In the genomic region with DNA sequence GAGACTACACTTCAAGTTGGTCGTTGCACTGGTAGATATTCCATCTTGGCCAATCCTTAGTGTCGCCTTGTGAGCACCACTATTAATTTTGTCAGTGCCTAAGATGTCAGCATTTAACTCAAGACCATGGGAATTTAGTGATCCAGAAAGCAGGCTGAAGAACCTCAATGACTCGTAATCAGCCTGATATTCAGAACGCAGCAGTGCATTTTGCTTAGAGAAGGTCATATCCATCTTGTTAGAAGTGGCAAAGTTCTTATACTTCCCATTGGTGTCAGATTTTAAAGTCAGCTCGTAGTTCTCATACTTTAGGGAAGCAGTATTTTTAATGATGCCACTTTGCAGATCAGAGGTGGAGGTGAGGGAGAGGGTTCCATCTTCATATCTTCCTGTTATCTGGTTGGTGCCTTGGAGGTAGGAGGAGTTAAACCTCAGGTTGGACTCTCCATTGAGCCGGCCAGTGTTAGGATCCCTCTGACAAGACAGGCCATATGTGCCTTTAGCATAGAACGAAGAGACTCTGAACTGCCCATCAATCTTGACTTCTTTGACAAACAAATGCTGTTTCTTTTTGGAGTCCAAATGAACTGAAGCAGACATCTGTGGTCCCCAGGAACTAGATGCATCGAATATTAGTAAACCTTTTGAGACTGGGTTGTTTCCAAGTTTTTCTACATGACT, we compare ENCODE assay signal across 1 cellular context.
A peak's percentile ranks its signal among the peaks of the same experiment; 100 is the strongest.
TF ChIP-seq lines count a peak whose summit lies in the region.

No MANE protein-coding gene starts in this region.

TF ChIP-seq in HepG2, 621 proteins besides CTCF, POLR2A, EP300 and RAD21 (continued from another document and continues in another):
- TF ChIP-seq, protein P1, sequence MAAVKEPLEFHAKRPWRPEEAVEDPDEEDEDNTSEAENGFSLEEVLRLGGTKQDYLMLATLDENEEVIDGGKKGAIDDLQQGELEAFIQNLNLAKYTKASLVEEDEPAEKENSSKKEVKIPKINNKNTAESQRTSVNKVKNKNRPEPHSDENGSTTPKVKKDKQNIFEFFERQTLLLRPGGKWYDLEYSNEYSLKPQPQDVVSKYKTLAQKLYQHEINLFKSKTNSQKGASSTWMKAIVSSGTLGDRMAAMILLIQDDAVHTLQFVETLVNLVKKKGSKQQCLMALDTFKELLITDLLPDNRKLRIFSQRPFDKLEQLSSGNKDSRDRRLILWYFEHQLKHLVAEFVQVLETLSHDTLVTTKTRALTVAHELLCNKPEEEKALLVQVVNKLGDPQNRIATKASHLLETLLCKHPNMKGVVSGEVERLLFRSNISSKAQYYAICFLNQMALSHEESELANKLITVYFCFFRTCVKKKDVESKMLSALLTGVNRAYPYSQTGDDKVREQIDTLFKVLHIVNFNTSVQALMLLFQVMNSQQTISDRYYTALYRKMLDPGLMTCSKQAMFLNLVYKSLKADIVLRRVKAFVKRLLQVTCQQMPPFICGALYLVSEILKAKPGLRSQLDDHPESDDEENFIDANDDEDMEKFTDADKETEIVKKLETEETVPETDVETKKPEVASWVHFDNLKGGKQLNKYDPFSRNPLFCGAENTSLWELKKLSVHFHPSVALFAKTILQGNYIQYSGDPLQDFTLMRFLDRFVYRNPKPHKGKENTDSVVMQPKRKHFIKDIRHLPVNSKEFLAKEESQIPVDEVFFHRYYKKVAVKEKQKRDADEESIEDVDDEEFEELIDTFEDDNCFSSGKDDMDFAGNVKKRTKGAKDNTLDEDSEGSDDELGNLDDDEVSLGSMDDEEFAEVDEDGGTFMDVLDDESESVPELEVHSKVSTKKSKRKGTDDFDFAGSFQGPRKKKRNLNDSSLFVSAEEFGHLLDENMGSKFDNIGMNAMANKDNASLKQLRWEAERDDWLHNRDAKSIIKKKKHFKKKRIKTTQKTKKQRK (IDR thresholded peaks at IDR 0.05; ENCODE audit: low read length), result no peak
- TF ChIP-seq ZNF256 (CRISPR knock-in tag; conservative IDR thresholded peaks at IDR 0.05) (no peak), POLR2AphosphoS5 (IDR thresholded peaks at IDR 0.05; ENCODE audit: low read depth, low read length) (peak; percentile 17), SMYD3 (CRISPR knock-in tag; IDR thresholded peaks at IDR 0.05) (0 out of 2 replicates have a peak, but pooled peaks have one; percentile 1), ZNF879 (CRISPR knock-in tag; IDR thresholded peaks at IDR 0.05) (peak; percentile 47; the same call in 1 of the 2 replicates), KLF15 (CRISPR knock-in tag; IDR thresholded peaks at IDR 0.05; ENCODE audit: borderline replicate concordance) (no peak), JDP2 (CRISPR knock-in tag; IDR thresholded peaks at IDR 0.05; ENCODE audit: borderline replicate concordance) (no peak; the same call in 1 of the 2 replicates), ZFYVE20 (CRISPR knock-in tag; IDR thresholded peaks at IDR 0.05; ENCODE audit: borderline replicate concordance, low read depth) (no peak), KAT8 (CRISPR knock-in tag; IDR thresholded peaks at IDR 0.05) (no peak), TOE1 (CRISPR knock-in tag; IDR thresholded peaks at IDR 0.05) (0 out of 2 replicates have a peak, but pooled peaks have one; percentile 16), ZNF570 (CRISPR knock-in tag; IDR thresholded peaks at IDR 0.05; ENCODE audit: borderline replicate concordance) (no peak), ZNF44 (CRISPR knock-in tag; IDR thresholded peaks at IDR 0.05) (0 out of 2 replicates have a peak, but pooled peaks have one; percentile 82), FOXK2 (IDR thresholded peaks at IDR 0.05) (no peak), ZNF30 (CRISPR knock-in tag; IDR thresholded peaks at IDR 0.05) (no peak), TBL1XR1 (IDR thresholded peaks at IDR 0.05; ENCODE audit: borderline replicate concordance, low read length, partially characterized antibody) (no peak), ZSCAN20 (CRISPR knock-in tag; IDR thresholded peaks at IDR 0.05; ENCODE audit: borderline replicate concordance) (no peak), NFKBIZ (CRISPR knock-in tag; IDR thresholded peaks at IDR 0.05) (no peak), POLR2G (IDR thresholded peaks at IDR 0.05; ENCODE audit: low read depth, low read length) (peak; percentile 73), ZNF33B (CRISPR knock-in tag; IDR thresholded peaks at IDR 0.05) (0 out of 2 replicates have a peak, but pooled peaks have one; percentile 63), ZNF296 (CRISPR knock-in tag; conservative IDR thresholded peaks at IDR 0.05) (no peak), ZNF34 (CRISPR knock-in tag; IDR thresholded peaks at IDR 0.05; ENCODE audit: borderline replicate concordance) (no peak), MAZ (IDR thresholded peaks at IDR 0.05; ENCODE audit: borderline replicate concordance, low read depth, low read length) (no peak), MAZ (CRISPR knock-in tag; IDR thresholded peaks at IDR 0.05; ENCODE audit: low read depth) (peak; percentile 40; the same call in 1 of the 2 replicates), HHEX (CRISPR knock-in tag; IDR thresholded peaks at IDR 0.05) (no peak), SAFB2 (CRISPR knock-in tag; IDR thresholded peaks at IDR 0.05; ENCODE audit: borderline replicate concordance, low read depth) (no peak), FOXM1 (CRISPR knock-in tag; IDR thresholded peaks at IDR 0.05) (no peak), MED8 (CRISPR knock-in tag; IDR thresholded peaks at IDR 0.05; ENCODE audit: insufficient replicate concordance) (no peak), ARNT2 (CRISPR knock-in tag; IDR thresholded peaks at IDR 0.05; ENCODE audit: low read depth) (no peak), SIN3A (IDR thresholded peaks at IDR 0.05; ENCODE audit: borderline replicate concordance, low read depth, low read length) (peak; percentile 21; the same call in 1 of the 2 replicates), ZNF547 (CRISPR knock-in tag; IDR thresholded peaks at IDR 0.05) (peak; percentile 10; the same call in 1 of the 2 replicates), GLI4 (CRISPR knock-in tag; IDR thresholded peaks at IDR 0.05; ENCODE audit: borderline replicate concordance) (peak; percentile 67; the same call in 1 of the 2 replicates), KLF6 (CRISPR knock-in tag; IDR thresholded peaks at IDR 0.05) (no peak), NFIC (IDR thresholded peaks at IDR 0.05; ENCODE audit: low read length) (no peak), ZNF205 (CRISPR knock-in tag; IDR thresholded peaks at IDR 0.05) (no peak), NRL (CRISPR knock-in tag; IDR thresholded peaks at IDR 0.05; ENCODE audit: borderline replicate concordance) (no peak), GATA4 (IDR thresholded peaks at IDR 0.05; ENCODE audit: borderline replicate concordance, low read depth) (no peak), SIN3B (IDR thresholded peaks at IDR 0.05; ENCODE audit: low read length) (no peak), HOXA9 (CRISPR knock-in tag; IDR thresholded peaks at IDR 0.05; ENCODE audit: borderline replicate concordance) (peak; percentile 55; the same call in 1 of the 2 replicates), ZNF605 (CRISPR knock-in tag; IDR thresholded peaks at IDR 0.05) (0 out of 2 replicates have a peak, but pooled peaks have one; percentile 21), MTF1 (CRISPR knock-in tag; IDR thresholded peaks at IDR 0.05) (no peak), ZNF556 (CRISPR knock-in tag; IDR thresholded peaks at IDR 0.05; ENCODE audit: borderline replicate concordance) (0 out of 2 replicates have a peak, but pooled peaks have one; percentile 31), THAP11 (CRISPR knock-in tag; IDR thresholded peaks at IDR 0.05) (0 out of 2 replicates have a peak, but pooled peaks have one; percentile 4), ZNF607 (CRISPR knock-in tag; IDR thresholded peaks at IDR 0.05; ENCODE audit: borderline replicate concordance) (no peak)
- TF ChIP-seq, protein P2, sequence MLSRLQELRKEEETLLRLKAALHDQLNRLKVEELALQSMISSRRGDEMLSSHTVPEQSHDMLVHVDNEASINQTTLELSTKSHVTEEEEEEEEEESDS (CRISPR knock-in tag; IDR thresholded peaks at IDR 0.05; ENCODE audit: borderline replicate concordance), result peak; percentile 57; the same call in 1 of the 2 replicates
- TF ChIP-seq, protein P3, sequence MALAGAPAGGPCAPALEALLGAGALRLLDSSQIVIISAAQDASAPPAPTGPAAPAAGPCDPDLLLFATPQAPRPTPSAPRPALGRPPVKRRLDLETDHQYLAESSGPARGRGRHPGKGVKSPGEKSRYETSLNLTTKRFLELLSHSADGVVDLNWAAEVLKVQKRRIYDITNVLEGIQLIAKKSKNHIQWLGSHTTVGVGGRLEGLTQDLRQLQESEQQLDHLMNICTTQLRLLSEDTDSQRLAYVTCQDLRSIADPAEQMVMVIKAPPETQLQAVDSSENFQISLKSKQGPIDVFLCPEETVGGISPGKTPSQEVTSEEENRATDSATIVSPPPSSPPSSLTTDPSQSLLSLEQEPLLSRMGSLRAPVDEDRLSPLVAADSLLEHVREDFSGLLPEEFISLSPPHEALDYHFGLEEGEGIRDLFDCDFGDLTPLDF (CRISPR knock-in tag; IDR thresholded peaks at IDR 0.05), result no peak
- TF ChIP-seq, protein P4, sequence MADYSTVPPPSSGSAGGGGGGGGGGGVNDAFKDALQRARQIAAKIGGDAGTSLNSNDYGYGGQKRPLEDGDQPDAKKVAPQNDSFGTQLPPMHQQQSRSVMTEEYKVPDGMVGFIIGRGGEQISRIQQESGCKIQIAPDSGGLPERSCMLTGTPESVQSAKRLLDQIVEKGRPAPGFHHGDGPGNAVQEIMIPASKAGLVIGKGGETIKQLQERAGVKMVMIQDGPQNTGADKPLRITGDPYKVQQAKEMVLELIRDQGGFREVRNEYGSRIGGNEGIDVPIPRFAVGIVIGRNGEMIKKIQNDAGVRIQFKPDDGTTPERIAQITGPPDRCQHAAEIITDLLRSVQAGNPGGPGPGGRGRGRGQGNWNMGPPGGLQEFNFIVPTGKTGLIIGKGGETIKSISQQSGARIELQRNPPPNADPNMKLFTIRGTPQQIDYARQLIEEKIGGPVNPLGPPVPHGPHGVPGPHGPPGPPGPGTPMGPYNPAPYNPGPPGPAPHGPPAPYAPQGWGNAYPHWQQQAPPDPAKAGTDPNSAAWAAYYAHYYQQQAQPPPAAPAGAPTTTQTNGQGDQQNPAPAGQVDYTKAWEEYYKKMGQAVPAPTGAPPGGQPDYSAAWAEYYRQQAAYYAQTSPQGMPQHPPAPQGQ (CRISPR knock-in tag; IDR thresholded peaks at IDR 0.05; ENCODE audit: borderline replicate concordance), result 0 out of 2 replicates have a peak, but pooled peaks have one; percentile 49
- TF ChIP-seq, protein P5, sequence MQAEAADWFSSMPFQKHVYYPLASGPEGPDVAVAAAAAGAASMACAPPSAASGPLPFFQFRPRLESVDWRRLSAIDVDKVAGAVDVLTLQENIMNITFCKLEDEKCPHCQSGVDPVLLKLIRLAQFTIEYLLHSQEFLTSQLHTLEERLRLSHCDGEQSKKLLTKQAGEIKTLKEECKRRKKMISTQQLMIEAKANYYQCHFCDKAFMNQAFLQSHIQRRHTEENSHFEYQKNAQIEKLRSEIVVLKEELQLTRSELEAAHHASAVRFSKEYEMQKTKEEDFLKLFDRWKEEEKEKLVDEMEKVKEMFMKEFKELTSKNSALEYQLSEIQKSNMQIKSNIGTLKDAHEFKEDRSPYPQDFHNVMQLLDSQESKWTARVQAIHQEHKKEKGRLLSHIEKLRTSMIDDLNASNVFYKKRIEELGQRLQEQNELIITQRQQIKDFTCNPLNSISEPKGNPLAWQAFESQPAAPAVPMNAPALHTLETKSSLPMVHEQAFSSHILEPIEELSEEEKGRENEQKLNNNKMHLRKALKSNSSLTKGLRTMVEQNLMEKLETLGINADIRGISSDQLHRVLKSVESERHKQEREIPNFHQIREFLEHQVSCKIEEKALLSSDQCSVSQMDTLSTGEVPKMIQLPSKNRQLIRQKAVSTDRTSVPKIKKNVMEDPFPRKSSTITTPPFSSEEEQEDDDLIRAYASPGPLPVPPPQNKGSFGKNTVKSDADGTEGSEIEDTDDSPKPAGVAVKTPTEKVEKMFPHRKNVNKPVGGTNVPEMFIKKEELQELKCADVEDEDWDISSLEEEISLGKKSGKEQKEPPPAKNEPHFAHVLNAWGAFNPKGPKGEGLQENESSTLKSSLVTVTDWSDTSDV (CRISPR knock-in tag; IDR thresholded peaks at IDR 0.05), result no peak
- TF ChIP-seq, protein P6, sequence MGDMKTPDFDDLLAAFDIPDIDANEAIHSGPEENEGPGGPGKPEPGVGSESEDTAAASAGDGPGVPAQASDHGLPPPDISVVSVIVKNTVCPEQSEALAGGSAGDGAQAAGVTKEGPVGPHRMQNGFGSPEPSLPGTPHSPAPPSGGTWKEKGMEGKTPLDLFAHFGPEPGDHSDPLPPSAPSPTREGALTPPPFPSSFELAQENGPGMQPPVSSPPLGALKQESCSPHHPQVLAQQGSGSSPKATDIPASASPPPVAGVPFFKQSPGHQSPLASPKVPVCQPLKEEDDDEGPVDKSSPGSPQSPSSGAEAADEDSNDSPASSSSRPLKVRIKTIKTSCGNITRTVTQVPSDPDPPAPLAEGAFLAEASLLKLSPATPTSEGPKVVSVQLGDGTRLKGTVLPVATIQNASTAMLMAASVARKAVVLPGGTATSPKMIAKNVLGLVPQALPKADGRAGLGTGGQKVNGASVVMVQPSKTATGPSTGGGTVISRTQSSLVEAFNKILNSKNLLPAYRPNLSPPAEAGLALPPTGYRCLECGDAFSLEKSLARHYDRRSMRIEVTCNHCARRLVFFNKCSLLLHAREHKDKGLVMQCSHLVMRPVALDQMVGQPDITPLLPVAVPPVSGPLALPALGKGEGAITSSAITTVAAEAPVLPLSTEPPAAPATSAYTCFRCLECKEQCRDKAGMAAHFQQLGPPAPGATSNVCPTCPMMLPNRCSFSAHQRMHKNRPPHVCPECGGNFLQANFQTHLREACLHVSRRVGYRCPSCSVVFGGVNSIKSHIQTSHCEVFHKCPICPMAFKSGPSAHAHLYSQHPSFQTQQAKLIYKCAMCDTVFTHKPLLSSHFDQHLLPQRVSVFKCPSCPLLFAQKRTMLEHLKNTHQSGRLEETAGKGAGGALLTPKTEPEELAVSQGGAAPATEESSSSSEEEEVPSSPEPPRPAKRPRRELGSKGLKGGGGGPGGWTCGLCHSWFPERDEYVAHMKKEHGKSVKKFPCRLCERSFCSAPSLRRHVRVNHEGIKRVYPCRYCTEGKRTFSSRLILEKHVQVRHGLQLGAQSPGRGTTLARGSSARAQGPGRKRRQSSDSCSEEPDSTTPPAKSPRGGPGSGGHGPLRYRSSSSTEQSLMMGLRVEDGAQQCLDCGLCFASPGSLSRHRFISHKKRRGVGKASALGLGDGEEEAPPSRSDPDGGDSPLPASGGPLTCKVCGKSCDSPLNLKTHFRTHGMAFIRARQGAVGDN (CRISPR knock-in tag; IDR thresholded peaks at IDR 0.05), result no peak
- TF ChIP-seq, protein P7, sequence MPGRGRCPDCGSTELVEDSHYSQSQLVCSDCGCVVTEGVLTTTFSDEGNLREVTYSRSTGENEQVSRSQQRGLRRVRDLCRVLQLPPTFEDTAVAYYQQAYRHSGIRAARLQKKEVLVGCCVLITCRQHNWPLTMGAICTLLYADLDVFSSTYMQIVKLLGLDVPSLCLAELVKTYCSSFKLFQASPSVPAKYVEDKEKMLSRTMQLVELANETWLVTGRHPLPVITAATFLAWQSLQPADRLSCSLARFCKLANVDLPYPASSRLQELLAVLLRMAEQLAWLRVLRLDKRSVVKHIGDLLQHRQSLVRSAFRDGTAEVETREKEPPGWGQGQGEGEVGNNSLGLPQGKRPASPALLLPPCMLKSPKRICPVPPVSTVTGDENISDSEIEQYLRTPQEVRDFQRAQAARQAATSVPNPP (CRISPR knock-in tag; IDR thresholded peaks at IDR 0.05), result no peak
